ENCODE assay signal across 8 cellular contexts in the genomic region with DNA sequence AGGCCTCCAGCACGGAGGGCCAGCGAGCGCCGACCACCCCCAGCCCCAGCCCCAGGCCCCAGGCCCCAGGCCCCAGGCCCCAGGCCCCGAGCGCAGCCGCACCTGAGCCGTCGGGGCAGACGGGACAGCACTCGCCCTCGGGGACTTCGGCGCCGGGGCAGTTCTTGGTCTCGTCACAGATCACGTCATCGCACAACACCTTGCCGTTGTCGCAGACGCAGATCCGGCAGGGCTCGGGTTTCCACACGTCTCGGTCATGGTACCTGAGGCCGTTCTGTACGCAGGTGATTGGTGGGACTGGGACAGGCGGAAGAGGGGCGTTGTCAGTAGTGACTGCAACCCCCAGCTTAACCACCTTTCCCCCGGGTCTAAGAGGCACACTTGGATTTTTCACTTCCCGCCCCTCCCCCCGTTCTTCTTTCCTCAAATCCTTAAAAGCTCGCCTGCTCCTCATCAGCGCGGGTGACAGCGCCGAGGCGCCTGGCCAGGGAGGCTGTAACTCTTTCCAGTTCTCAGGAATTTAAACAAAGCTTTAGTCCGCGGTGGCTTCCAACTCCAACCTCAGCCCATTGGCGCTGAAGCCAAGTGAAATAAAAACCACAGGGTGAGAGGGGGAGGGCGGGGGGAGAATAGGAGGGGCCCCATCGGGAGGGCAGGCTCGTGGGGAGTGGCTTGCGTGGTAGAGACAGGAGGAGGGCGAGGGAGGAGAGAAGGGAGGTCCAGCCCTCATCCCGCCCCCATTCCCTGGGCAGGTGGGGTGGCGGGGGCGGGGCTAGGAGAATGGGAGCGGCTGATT. TPM values are rescaled to one million over a fixed set of nuclear protein-coding genes. Genes with fewer than 3 reads are reported as not detected.
DNase-seq lines count a peak whose midpoint lies in the region; ATAC-seq and TF ChIP-seq lines count a peak whose summit lies in the region.

No MANE protein-coding gene starts in this region.

- H3K27ac Mint-ChIP-seq in natural killer cell, result peak overlapping the region in 1 of 2 donors; percentile 81

- H3K36me3 Mint-ChIP-seq in activated T-cell treated with anti-CD3 and anti-CD28 coated beads, Interleukin-2, amount 50 U/mL, for 4 hours (ENCODE audit: insufficient read depth), result no peaks in the 10 kb centered on the region
- no peaks in the 10 kb centered on the region for H3K36me3 Mint-ChIP-seq in natural killer cell

- H3K4me3 Mint-ChIP-seq in activated T-cell treated with anti-CD3 and anti-CD28 coated beads, Interleukin-2, amount 50 U/mL, for 4 hours, result peak overlapping the region; percentile 71
- H3K4me3 Mint-ChIP-seq in natural killer cell, result peak overlapping the region; percentile 35

- H3K4me3 ChIP-seq in GM12865 (ENCODE audit: low read depth, low read length) (peak overlapping the region; percentile 32), HL-60 (replicated peaks; ENCODE audit: insufficient read depth, low read length) (peak overlapping the region; percentile 40), OCI-LY3 (ENCODE audit: low read length) (peak overlapping the region; percentile 86)

- peaks cover 27% of the 10 kb centered on the region for H3K4me1 ChIP-seq in OCI-LY3 (ENCODE audit: low read length)

- H3K27me3 ChIP-seq in HL-60 (ENCODE audit: insufficient read depth, poor library complexity, severe bottlenecking) (peaks cover 43% of the 10 kb centered on the region), OCI-LY3 (ENCODE audit: low read depth, low read length) (peaks cover 38% of the 10 kb centered on the region)

- no peaks in the 10 kb centered on the region for H3K79me2 ChIP-seq in OCI-LY3 (ENCODE audit: low read length)

- TF ChIP-seq CTCF in GM12865 (IDR thresholded peaks at IDR 0.05; ENCODE audit: insufficient read depth, low read depth, low read length, missing control alignments) (no peak), HL-60 (IDR thresholded peaks at IDR 0.05; ENCODE audit: insufficient read depth, low read length) (no peak), OCI-LY3 (IDR thresholded peaks at IDR 0.05; ENCODE audit: low read depth, low read length) (no peak), natural killer cell (IDR thresholded peaks at IDR 0.05) (no peak)

- peak; percentile 70 to 77 for ATAC-seq in activated T-cell treated with anti-CD3 and anti-CD28 coated beads, Interleukin-2, amount 50 U/mL, for 4 hours
- ATAC-seq in natural killer cell (peak; percentile 62 to 68 (median 67)), HG02610 (IDR thresholded peaks at IDR 0.05; ENCODE audit: unreplicated experiment) (no peak)
- ATAC-seq in stimulated activated naive CD8-positive, alpha-beta T cell treated with anti-CD3 and anti-CD28 coated beads, Interleukin-15, Interleukin-2, amounts not matched to agents 100 U/mL and 50 U/mL, for 24 hours, result peak; percentile 71

- no peaks in the 10 kb centered on the region for H3K9me3 Mint-ChIP-seq in activated T-cell treated with anti-CD3 and anti-CD28 coated beads, Interleukin-2, amount 50 U/mL, for 4 hours
- H3K9me3 Mint-ChIP-seq in natural killer cell, result no peaks in the 10 kb centered on the region

- peak overlapping the region; percentile 98 for H3K4me2 ChIP-seq in OCI-LY3 (ENCODE audit: low read length)

- intact Hi-C loops in natural killer cell (cut with micrococcal nuclease), result loop anchor here (1.0 kb wide), 2 partner anchors 73 to 97 kb away; no protein-coding TSS in a partner anchor

- peaks cover 45% of the 10 kb centered on the region for H3K27me3 Mint-ChIP-seq in activated T-cell treated with anti-CD3 and anti-CD28 coated beads, Interleukin-2, amount 50 U/mL, for 4 hours (ENCODE audit: low read depth)
- H3K27me3 Mint-ChIP-seq in natural killer cell (ENCODE audit: low read depth in 2 of 2), result peaks cover 52 to 57% of the 10 kb centered on the region in 2 donors

- H3K27ac ChIP-seq in HL-60 (replicated peaks) (no peak overlapping the region), OCI-LY3 (ENCODE audit: low read length) (no peak overlapping the region)

- no peaks in the 10 kb centered on the region for H3K9me3 ChIP-seq in OCI-LY3 (ENCODE audit: insufficient read depth, low read length)

- H3K9ac ChIP-seq in OCI-LY3 (ENCODE audit: low read length), result peak overlapping the region; percentile 62

- DNase-seq in GM12865 (ENCODE audit: low read depth), result peak; percentile 65
- DNase-seq in HL-60 (ENCODE audit: low read depth in 1 of 2, low spot score in 1 of 2), result peak in 1 of 2 experiments; percentile 41
- peak; percentile 57 for DNase-seq in activated T-cell treated with anti-CD3 and anti-CD28 coated beads, Interleukin-2, amount 50 U/mL, for 4 hours
- DNase-seq in fibroblast of gingiva (ENCODE audit: low read depth), result peak; percentile 97
- DNase-seq in natural killer cell, result peak; percentile 32
- peak; percentile 71 for DNase-seq in stimulated activated naive CD8-positive, alpha-beta T cell treated with anti-CD3 and anti-CD28 coated beads, Interleukin-15, Interleukin-2, amounts not matched to agents 100 U/mL and 50 U/mL, for 24 hours

- peak overlapping the region; percentile 71 for H2AFZ ChIP-seq in OCI-LY3 (ENCODE audit: low read depth, low read length)

- no peaks in the 10 kb centered on the region for H4K20me1 ChIP-seq in OCI-LY3 (ENCODE audit: insufficient read depth, low read length)

- peaks cover 21% of the 10 kb centered on the region for H3K4me1 Mint-ChIP-seq in activated T-cell treated with anti-CD3 and anti-CD28 coated beads, Interleukin-2, amount 50 U/mL, for 4 hours (ENCODE audit: low read depth)
- H3K4me1 Mint-ChIP-seq in natural killer cell, result peaks cover 13 to 19% of the 10 kb centered on the region in 2 donors

- no peaks in the 10 kb centered on the region for H3K36me3 ChIP-seq in OCI-LY3 (replicated peaks; ENCODE audit: low read depth, low read length)

RNA-seq across cellular contexts. Expression of gene COL1A1, which starts 1.6 kb away (rescaled TPM):
- total RNA-seq in activated T-cell treated with anti-CD3 and anti-CD28 coated beads, Interleukin-2, amount 50 U/mL, for 4 hours, result 1 to 10 TPM; 1.6 to 3.2 (median 2.8) TPM
- 1 to 10 TPM; 2.3 to 7.5 (median 2.6) TPM for total RNA-seq in natural killer cell

RNA-seq across cellular contexts. Expression of gene SGCA, which starts 34.0 kb away (rescaled TPM):
- total RNA-seq in activated T-cell treated with anti-CD3 and anti-CD28 coated beads, Interleukin-2, amount 50 U/mL, for 4 hours, result not detected
- not detected for total RNA-seq in natural killer cell

RNA-seq across cellular contexts. Expression of gene PPP1R9B, which starts 49.4 kb away (rescaled TPM):
- total RNA-seq in activated T-cell treated with anti-CD3 and anti-CD28 coated beads, Interleukin-2, amount 50 U/mL, for 4 hours, result 10 to 100 TPM; 70.2 to 82.2 (median 76.6) TPM
- total RNA-seq in natural killer cell, result 100 to 1,000 TPM; 124 to 162 (median 135) TPM

Comparison
In these comparisons a context has a peak if more than half of its experiments do, and no peak if none do; other contexts are left out.
1. H3K4me3 ChIP-seq: peak in every context shown above with its lines; median percentile 86 in OCI-LY3; 40 in HL-60; 32 in GM12865.